Comparison of ENCODE assay signal across 35 cellular contexts in genomic region chr19:48777720-48778119, GRCh38. TPM values are rescaled to one million over a fixed set of nuclear protein-coding genes. Genes with fewer than 3 reads are reported as not detected.
"Had no signal": no experiment of that assay in that cellular context is flagged by ENCODE, and none has a peak within 500 bp of the region (broad histone marks: within the 10 kb centered on the region; RNA-seq: fewer than 3 reads in every experiment).

No MANE protein-coding gene starts in this region.

- H3K27me3 ChIP-seq: ascending aorta, breast epithelium, cardiac muscle cell, esophagus muscularis mucosa, foreskin keratinocyte, gastrocnemius medialis, heart left ventricle had no signal

- H3K4me1 ChIP-seq: ascending aorta, breast epithelium, foreskin keratinocyte had no signal

- H3K36me3 Mint-ChIP-seq: activated naive CD4-positive, alpha-beta T cell treated with anti-CD3 and anti-CD28 coated beads, Interleukin-2, amount 10 ng/mL, durations not matched to agents 7 days and 5 days; activated naive CD4-positive, alpha-beta T cell treated with anti-CD3 and anti-CD28 coated beads, Interleukin-2, amount 50 U/mL, for 72 hours; activated naive CD8-positive, alpha-beta T cell treated with anti-CD3 and anti-CD28 coated beads, Interleukin-2, amount 10 ng/mL, durations not matched to agents 7 days and 5 days; brain had no signal

- H3K9me3 ChIP-seq: ascending aorta, breast epithelium, esophagus muscularis mucosa, gastrocnemius medialis, heart left ventricle had no signal

- ATAC-seq: activated CD4-positive, alpha-beta T cell treated with anti-CD3 and anti-CD28 coated beads for 36 hours; activated naive CD4-positive, alpha-beta T cell treated with anti-CD3 and anti-CD28 coated beads, Interleukin-2, amount 50 U/mL, for 72 hours; activated T-cell treated with anti-CD3 and anti-CD28 coated beads, Interleukin-2, amount 50 U/mL, for 72 hours; effector memory CD8-positive, alpha-beta T cell; foreskin keratinocyte; gastrocnemius medialis; heart left ventricle had no signal

- DNase-seq: activated CD4-positive, alpha-beta memory T cell treated with anti-CD3 and anti-CD28 coated beads, Interleukin-2, amount 10 ng/mL, durations not matched to agents 7 days and 5 days; activated CD4-positive, alpha-beta T cell treated with anti-CD3 and anti-CD28 coated beads for 36 hours; activated CD4-positive, alpha-beta T cell treated with anti-CD3 and anti-CD28 coated beads, Interleukin-2, amount 10 ng/mL, durations not matched to agents 24 days and 14 days; activated CD4-positive, alpha-beta T cell treated with anti-CD3 and anti-CD28 coated beads, Interleukin-2, amount 50 U/mL, for 4 hours; activated CD4-positive, CD25-positive, alpha-beta regulatory T cell; activated CD4-positive, CD25-positive, alpha-beta regulatory T cell treated with anti-CD3 and anti-CD28 coated beads, Interleukin-2, amount 50 U/mL, for 72 hours; activated CD8-positive, alpha-beta memory T cell treated with anti-CD3 and anti-CD28 coated beads, Interleukin-2, amount 50 U/mL, for 48 hours; activated gamma-delta T cell; activated naive CD4-positive, alpha-beta T cell; activated naive CD4-positive, alpha-beta T cell treated with anti-CD3 and anti-CD28 coated beads, Interleukin-2, amount 10 ng/mL, durations not matched to agents 7 days and 5 days; activated naive CD8-positive, alpha-beta T cell treated with anti-CD3 and anti-CD28 coated beads, Interleukin-2, amount 10 ng/mL, durations not matched to agents 7 days and 5 days; activated T-cell treated with anti-CD3 and anti-CD28 coated beads for 4 hours; activated T-cell treated with anti-CD3 and anti-CD28 coated beads, Interleukin-2, amount 50 U/mL, for 24 hours; activated T-cell treated with anti-CD3 and anti-CD28 coated beads, Interleukin-2, amount 50 U/mL, for 72 hours; central memory CD4-positive, alpha-beta T cell; cerebellar nuclear complex; effector CD4-positive, alpha-beta T cell; effector memory CD8-positive, alpha-beta T cell; erythroblast; foreskin keratinocyte; gastrocnemius medialis; glutamatergic neuron; heart left ventricle; T-helper 9 cell; WERI-Rb-1 had no signal

- H3K4me3 ChIP-seq: ascending aorta, breast epithelium, cardiac muscle cell, coronary artery, esophagus muscularis mucosa, gastrocnemius medialis, heart left ventricle had no signal

- H3K9me3 Mint-ChIP-seq: activated CD4-positive, alpha-beta memory T cell treated with anti-CD3 and anti-CD28 coated beads, Interleukin-2, amount 10 ng/mL, durations not matched to agents 7 days and 5 days; activated CD4-positive, alpha-beta T cell treated with anti-CD3 and anti-CD28 coated beads, Interleukin-2, amount 10 ng/mL, durations not matched to agents 24 days and 14 days; activated naive CD4-positive, alpha-beta T cell treated with anti-CD3 and anti-CD28 coated beads, Interleukin-2, amount 10 ng/mL, durations not matched to agents 7 days and 5 days; activated naive CD4-positive, alpha-beta T cell treated with anti-CD3 and anti-CD28 coated beads, Interleukin-2, amount 50 U/mL, for 72 hours; activated naive CD8-positive, alpha-beta T cell treated with anti-CD3 and anti-CD28 coated beads, Interleukin-2, amount 10 ng/mL, durations not matched to agents 7 days and 5 days; activated T-cell treated with anti-CD3 and anti-CD28 coated beads, Interleukin-2, amount 50 U/mL, for 24 hours; activated T-cell treated with anti-CD3 and anti-CD28 coated beads, Interleukin-2, amount 50 U/mL, for 72 hours; brain; dendritic cell treated with granulocyte-macrophage colony-stimulating factor and Interleukin-4, amounts not matched to agents 40 ng/mL and 50 ng/mL, for 4 days; effector memory CD8-positive, alpha-beta T cell had no signal

- H3K36me3 ChIP-seq: ascending aorta, breast epithelium, cardiac muscle cell, esophagus muscularis mucosa, gastrocnemius medialis, heart left ventricle, WERI-Rb-1 had no signal

- H3K27ac Mint-ChIP-seq: activated CD4-positive, alpha-beta memory T cell treated with anti-CD3 and anti-CD28 coated beads, Interleukin-2, amount 10 ng/mL, durations not matched to agents 7 days and 5 days; activated CD4-positive, alpha-beta T cell treated with anti-CD3 and anti-CD28 coated beads for 36 hours; activated CD4-positive, alpha-beta T cell treated with anti-CD3 and anti-CD28 coated beads, Interleukin-2, amount 10 ng/mL, durations not matched to agents 24 days and 14 days; activated naive CD4-positive, alpha-beta T cell treated with anti-CD3 and anti-CD28 coated beads, Interleukin-2, amount 10 ng/mL, durations not matched to agents 7 days and 5 days; activated naive CD4-positive, alpha-beta T cell treated with anti-CD3 and anti-CD28 coated beads, Interleukin-2, amount 50 U/mL, for 72 hours; activated naive CD8-positive, alpha-beta T cell treated with anti-CD3 and anti-CD28 coated beads, Interleukin-2, amount 10 ng/mL, durations not matched to agents 7 days and 5 days; activated T-cell treated with anti-CD3 and anti-CD28 coated beads, Interleukin-2, amount 50 U/mL, for 24 hours; activated T-cell treated with anti-CD3 and anti-CD28 coated beads, Interleukin-2, amount 50 U/mL, for 72 hours; brain; effector memory CD8-positive, alpha-beta T cell had no signal

- H3K4me3 Mint-ChIP-seq: activated CD4-positive, alpha-beta memory T cell treated with anti-CD3 and anti-CD28 coated beads, Interleukin-2, amount 10 ng/mL, durations not matched to agents 7 days and 5 days; activated CD4-positive, alpha-beta T cell treated with anti-CD3 and anti-CD28 coated beads for 36 hours; activated CD4-positive, alpha-beta T cell treated with anti-CD3 and anti-CD28 coated beads, Interleukin-2, amount 10 ng/mL, durations not matched to agents 24 days and 14 days; activated naive CD4-positive, alpha-beta T cell treated with anti-CD3 and anti-CD28 coated beads, Interleukin-2, amount 10 ng/mL, durations not matched to agents 7 days and 5 days; activated naive CD8-positive, alpha-beta T cell treated with anti-CD3 and anti-CD28 coated beads, Interleukin-2, amount 10 ng/mL, durations not matched to agents 7 days and 5 days; activated T-cell treated with anti-CD3 and anti-CD28 coated beads, Interleukin-2, amount 50 U/mL, for 24 hours; activated T-cell treated with anti-CD3 and anti-CD28 coated beads, Interleukin-2, amount 50 U/mL, for 72 hours; brain; dendritic cell treated with granulocyte-macrophage colony-stimulating factor and Interleukin-4, amounts not matched to agents 40 ng/mL and 50 ng/mL, for 4 days; effector memory CD8-positive, alpha-beta T cell had no signal

- H3K27ac ChIP-seq: ascending aorta, breast epithelium, cardiac muscle cell, coronary artery, esophagus muscularis mucosa, foreskin keratinocyte, gastrocnemius medialis, heart left ventricle, WERI-Rb-1 had no signal

RNA-seq across cellular contexts. Expression of gene FGF21, which starts 22.4 kb away (rescaled TPM):
- total RNA-seq: activated CD4-positive, alpha-beta memory T cell treated with anti-CD3 and anti-CD28 coated beads, Interleukin-2, amount 10 ng/mL, durations not matched to agents 7 days and 5 days; activated CD4-positive, alpha-beta T cell treated with anti-CD3 and anti-CD28 coated beads for 36 hours; activated CD4-positive, alpha-beta T cell treated with anti-CD3 and anti-CD28 coated beads, Interleukin-2, amount 10 ng/mL, durations not matched to agents 24 days and 14 days; activated naive CD4-positive, alpha-beta T cell treated with anti-CD3 and anti-CD28 coated beads, Interleukin-2, amount 50 U/mL, for 72 hours; activated naive CD8-positive, alpha-beta T cell treated with anti-CD3 and anti-CD28 coated beads, Interleukin-2, amount 10 ng/mL, durations not matched to agents 7 days and 5 days; activated T-cell treated with anti-CD3 and anti-CD28 coated beads, Interleukin-2, amount 50 U/mL, for 72 hours; ascending aorta; breast epithelium; cardiac muscle cell; esophagus muscularis mucosa; foreskin keratinocyte; gastrocnemius medialis; heart left ventricle; T-helper 1 cell treated with Interleukin-12 subunit alpha and Interleukin-12 subunit beta and Interleukin-4 antibody, amounts not matched to agents 30 ng/mL and 1 ng/mL, for 36 hours; T-helper 2 cell treated with Interferon-gamma antibody and Interleukin-4, amounts not matched to agents 100 ng/mL and 5 ng/mL, for 36 hours had no signal
- polyA plus RNA-seq: cardiac muscle cell, foreskin keratinocyte, heart left ventricle had no signal

RNA-seq across cellular contexts. Expression of gene FUT1, which starts 25.3 kb away (rescaled TPM):
- polyA plus RNA-seq: cardiac muscle cell had no signal

RNA-seq across cellular contexts. Expression of gene IZUMO1, which starts 31.0 kb away (rescaled TPM):
- total RNA-seq: activated CD4-positive, alpha-beta memory T cell treated with anti-CD3 and anti-CD28 coated beads, Interleukin-2, amount 10 ng/mL, durations not matched to agents 7 days and 5 days; activated CD4-positive, alpha-beta T cell treated with anti-CD3 and anti-CD28 coated beads for 36 hours; activated naive CD4-positive, alpha-beta T cell treated with anti-CD3 and anti-CD28 coated beads, Interleukin-2, amount 50 U/mL, for 72 hours; activated naive CD8-positive, alpha-beta T cell treated with anti-CD3 and anti-CD28 coated beads, Interleukin-2, amount 10 ng/mL, durations not matched to agents 7 days and 5 days; ascending aorta; cardiac muscle cell; esophagus muscularis mucosa; T-helper 1 cell treated with Interleukin-12 subunit alpha and Interleukin-12 subunit beta and Interleukin-4 antibody, amounts not matched to agents 30 ng/mL and 1 ng/mL, for 36 hours; T-helper 2 cell treated with Interferon-gamma antibody and Interleukin-4, amounts not matched to agents 100 ng/mL and 5 ng/mL, for 36 hours had no signal
- polyA plus RNA-seq: cardiac muscle cell had no signal

RNA-seq across cellular contexts. Expression of gene RASIP1, which starts 37.3 kb away (rescaled TPM):
- total RNA-seq: activated naive CD8-positive, alpha-beta T cell treated with anti-CD3 and anti-CD28 coated beads, Interleukin-2, amount 10 ng/mL, durations not matched to agents 7 days and 5 days had no signal
